ENCODE assay signal across 8 cellular contexts in the genomic region with DNA sequence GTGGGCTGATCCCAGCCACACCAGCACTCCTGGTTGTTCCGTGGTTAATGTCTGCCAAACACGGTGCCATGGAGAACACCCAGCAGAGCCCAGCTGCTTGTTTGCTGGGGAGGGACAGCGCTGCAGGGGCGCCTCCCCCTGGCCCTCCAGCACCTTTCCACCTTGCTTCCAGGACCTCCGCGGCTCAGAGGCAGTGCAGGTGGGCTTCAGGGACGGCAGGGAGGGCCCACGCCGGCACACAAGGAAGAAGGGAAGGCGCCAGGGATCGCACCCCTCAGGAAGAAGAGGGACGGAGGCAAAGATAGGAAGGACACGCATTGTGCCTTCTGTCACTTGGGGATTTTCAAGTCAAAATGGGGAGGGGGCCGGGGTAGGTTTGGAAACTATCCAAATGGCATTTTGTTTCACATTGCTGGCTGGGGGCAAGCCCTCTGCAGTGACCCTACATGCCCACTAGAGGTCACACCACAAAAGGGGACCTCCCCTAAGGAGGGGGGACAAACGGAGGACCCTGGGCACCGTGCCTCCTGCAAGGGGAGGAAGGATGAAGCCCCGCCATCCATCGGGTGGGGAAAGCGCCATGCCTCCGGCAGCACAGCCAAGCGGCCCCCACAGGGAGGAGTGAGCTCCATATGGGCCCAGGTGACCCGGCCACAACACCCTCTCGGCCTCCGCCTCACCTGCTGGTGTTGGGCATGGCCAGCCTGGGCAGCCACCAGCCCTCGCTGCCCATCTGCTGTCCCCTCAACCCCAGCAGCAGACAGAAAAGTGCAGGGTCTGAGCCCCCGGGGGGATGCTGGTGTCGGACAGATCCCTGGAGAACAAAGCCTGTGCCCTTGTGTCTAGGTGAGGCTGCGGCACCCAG. TPM values are rescaled to one million over a fixed set of nuclear protein-coding genes. Genes with fewer than 3 reads are reported as not detected.
DNase-seq lines count a peak whose midpoint lies in the region; ATAC-seq and TF ChIP-seq lines count a peak whose summit lies in the region.

No MANE protein-coding gene starts in this region.

- peak overlapping the region; percentile 15 for H3K56ac ChIP-seq in mesendoderm (ENCODE audit: low read length)

- no peak overlapping the region for H3K27ac ChIP-seq in CD8-positive, alpha-beta memory T cell (ENCODE audit: low read depth, low read length)
- H3K27ac ChIP-seq in HL-60 (replicated peaks) (no peak overlapping the region), mesendoderm (ENCODE audit: low read depth, low read length) (no peak overlapping the region), suprapubic skin (no peak overlapping the region)

- H3K79me1 ChIP-seq in mesendoderm (ENCODE audit: low read length), result no peaks in the 10 kb centered on the region

- no peak overlapping the region for H2BK120ac ChIP-seq in mesendoderm (ENCODE audit: low read depth, low read length)

- peaks cover 3% of the 10 kb centered on the region for H3K4me1 ChIP-seq in CD8-positive, alpha-beta memory T cell (ENCODE audit: insufficient read depth, low read length)
- H3K4me1 ChIP-seq in mesendoderm (ENCODE audit: control insufficient read depth, low read depth, low read length) (no peaks in the 10 kb centered on the region), suprapubic skin (peaks cover 27% of the 10 kb centered on the region)

- H3K79me2 ChIP-seq in mesendoderm (ENCODE audit: control insufficient read depth, insufficient read depth, low read length), result no peaks in the 10 kb centered on the region

- ATAC-seq in HG02759 (IDR thresholded peaks at IDR 0.05; ENCODE audit: unreplicated experiment) (no peak), HG02623 (IDR thresholded peaks at IDR 0.05; ENCODE audit: unreplicated experiment) (no peak)

- no peak overlapping the region for H2BK5ac ChIP-seq in mesendoderm (ENCODE audit: low read length)

- no peak overlapping the region for H3K18ac ChIP-seq in mesendoderm (ENCODE audit: low read length)

- H3K9ac ChIP-seq in mesendoderm (ENCODE audit: low read length), result no peak overlapping the region

- peak overlapping the region in 2 of 8 donors; percentile 27 to 35 for H3K27ac Mint-ChIP-seq in CD8-positive, alpha-beta memory T cell

- no peak overlapping the region for H2BK15ac ChIP-seq in mesendoderm (replicated peaks; ENCODE audit: low read depth)

- H3K27me3 ChIP-seq in CD8-positive, alpha-beta memory T cell (ENCODE audit: insufficient read depth, low read length, poor library complexity, severe bottlenecking), result no peaks in the 10 kb centered on the region
- H3K27me3 ChIP-seq in HL-60 (ENCODE audit: insufficient read depth, poor library complexity, severe bottlenecking), result no peaks in the 10 kb centered on the region
- no peaks in the 10 kb centered on the region for H3K27me3 ChIP-seq in mesendoderm (ENCODE audit: insufficient read depth, low read length, poor library complexity)
- no peaks in the 10 kb centered on the region for H3K27me3 ChIP-seq in suprapubic skin

- TF ChIP-seq POLR2A in suprapubic skin (IDR thresholded peaks at IDR 0.05), result no peak

- H3K4me3 ChIP-seq in CD8-positive, alpha-beta memory T cell (ENCODE audit: low read length), result no peak overlapping the region
- H3K4me3 ChIP-seq in HL-60 (replicated peaks; ENCODE audit: insufficient read depth, low read length) (no peak overlapping the region), mesendoderm (ENCODE audit: low read length) (no peak overlapping the region), suprapubic skin (no peak overlapping the region)

- no peak overlapping the region for H3K4ac ChIP-seq in mesendoderm (ENCODE audit: low read depth, low read length)

- H2AK5ac ChIP-seq in mesendoderm (ENCODE audit: low read length), result no peak overlapping the region

- no peak overlapping the region for H3K23ac ChIP-seq in mesendoderm (ENCODE audit: low read length)

- DNase-seq in CD8-positive, alpha-beta memory T cell, result peak; percentile 16 to 64 (median 22)
- peak in 1 of 2 experiments; percentile 9 for DNase-seq in HL-60 (ENCODE audit: low read depth in 1 of 2, low spot score in 1 of 2)
- DNase-seq in activated CD4-positive, alpha-beta T cell treated with anti-CD3 and anti-CD28 coated beads for 1 hour, result peak; percentile 33
- DNase-seq in ecto neural progenitor cell (ENCODE audit: low spot score), result peak; percentile 74
- DNase-seq in mesendoderm, result peak; percentile 63
- peak in 1 of 2 donors; percentile 69 for DNase-seq in suprapubic skin (ENCODE audit: low spot score in 2 of 2)

- no peaks in the 10 kb centered on the region for H3K36me3 ChIP-seq in CD8-positive, alpha-beta memory T cell (ENCODE audit: insufficient read depth, low read length)
- H3K36me3 ChIP-seq in mesendoderm (ENCODE audit: control insufficient read depth, insufficient read depth, low read length) (no peaks in the 10 kb centered on the region), suprapubic skin (peaks cover 26% of the 10 kb centered on the region)

- H3K4me1 Mint-ChIP-seq in CD8-positive, alpha-beta memory T cell, result peaks cover 0 to 8% (median 1%) of the 10 kb centered on the region in 3 donors

- no peaks in the 10 kb centered on the region for H3K27me3 Mint-ChIP-seq in CD8-positive, alpha-beta memory T cell

- POLR2A ChIA-PET in CD8-positive, alpha-beta memory T cell (lab: Charles Lee), result no interaction called here

- TF ChIP-seq CTCF in HL-60 (IDR thresholded peaks at IDR 0.05; ENCODE audit: insufficient read depth, low read length) (peak; percentile 52), suprapubic skin (IDR thresholded peaks at IDR 0.05) (peak; percentile 19 to 84)

- no peak overlapping the region for H4K8ac ChIP-seq in mesendoderm (ENCODE audit: low read depth, low read length)

- TF ChIP-seq EP300 in suprapubic skin (IDR thresholded peaks at IDR 0.05), result no peak

- CTCF ChIA-PET in CD8-positive, alpha-beta memory T cell (lab: Charles Lee), result interaction anchor here (1.0 to 2.0 kb wide), 12 partner anchors 22 to 103 kb away, joined by 3 to 8 read pairs (median 4); a partner anchor contains a TSS

- H3K9me3 Mint-ChIP-seq in CD8-positive, alpha-beta memory T cell, result no peaks in the 10 kb centered on the region

- no peaks in the 10 kb centered on the region for H3K9me3 ChIP-seq in CD8-positive, alpha-beta memory T cell (ENCODE audit: low read length)
- no peaks in the 10 kb centered on the region for H3K9me3 ChIP-seq in suprapubic skin

- whole genome bisulfite sequencing in mesendoderm (ENCODE audit: extremely low coverage, insufficient coverage, low lambda C conversion rate), result no CpG with 5 or more reads among the region's 28 CpGs
- 68% methylated on average over 18 of the region's 28 CpGs for WGBS in suprapubic skin

- no peak overlapping the region for H3K4me2 ChIP-seq in mesendoderm (ENCODE audit: low read length)

- peaks cover 0 to 21% (median 0%) of the 10 kb centered on the region in 3 donors for H3K36me3 Mint-ChIP-seq in CD8-positive, alpha-beta memory T cell

- H3K4me3 Mint-ChIP-seq in CD8-positive, alpha-beta memory T cell, result peak overlapping the region in 1 of 7 donors; percentile 6

- no peak overlapping the region for H4K5ac ChIP-seq in mesendoderm (ENCODE audit: low read length)

RNA-seq across cellular contexts. Expression of a gene that starts 7.5 kb away (rescaled TPM):
- 1 to 10 TPM; 7.5 to 8.4 TPM for total RNA-seq in CD8-positive, alpha-beta memory T cell
- 2.5 TPM for polyA plus RNA-seq in CD8-positive, alpha-beta memory T cell
- 2.8 TPM for polyA plus RNA-seq in mesendoderm (2013, experiment 1 of 2)
- polyA plus RNA-seq in mesendoderm (2013, experiment 2 of 2), result 2.4 TPM
- 10 to 100 TPM in 1 of 4 donors, not detected in 3; 17.5 TPM for total RNA-seq in suprapubic skin

RNA-seq across cellular contexts. Expression of a gene that starts 58.9 kb away (rescaled TPM):
- 10 to 100 TPM; 35.6 to 40.9 TPM for total RNA-seq in CD8-positive, alpha-beta memory T cell
- polyA plus RNA-seq in CD8-positive, alpha-beta memory T cell, result 27.4 TPM
- polyA plus RNA-seq in mesendoderm (2013, experiment 1 of 2), result 10.0 TPM
- 10.3 TPM for polyA plus RNA-seq in mesendoderm (2013, experiment 2 of 2)
- total RNA-seq in suprapubic skin, result 10 to 100 TPM; 39.9 to 89.3 (median 53.6) TPM
